ENCODE assay signal across 1 cellular context in the genomic region with DNA sequence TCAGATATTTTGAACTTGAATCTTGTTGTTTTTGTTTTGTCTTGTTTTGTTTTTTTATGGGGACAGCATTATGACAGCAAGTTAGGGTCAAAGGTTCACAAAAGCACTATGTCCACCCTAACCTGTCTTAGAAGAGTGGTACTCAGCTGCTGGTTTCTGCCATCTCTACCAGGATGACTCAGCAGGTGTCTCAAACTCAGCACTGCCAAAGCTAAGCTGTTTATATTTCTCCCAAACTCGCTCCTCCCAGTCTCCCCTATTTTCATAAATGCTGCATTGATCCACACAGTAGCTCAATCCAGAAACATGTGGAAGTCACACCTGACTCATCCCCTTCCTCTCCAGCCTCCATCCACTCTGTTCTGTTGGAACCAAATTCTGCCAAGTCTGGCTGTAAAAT.
TF ChIP-seq lines count a peak whose summit lies in the region.

No MANE protein-coding gene starts in this region.

TF ChIP-seq in A549, 52 proteins besides CTCF, POLR2A, EP300 and RAD21 (continued from another document):
- no peak for TF ChIP-seq FOSL2 (IDR thresholded peaks at IDR 0.05)
- TF ChIP-seq FOSL2 (CRISPR knock-in tag; IDR thresholded peaks at IDR 0.05): no peak
- no peak for TF ChIP-seq CBX2 (IDR thresholded peaks at IDR 0.05; ENCODE audit: borderline replicate concordance, low read depth)
- TF ChIP-seq FOSB (CRISPR knock-in tag; IDR thresholded peaks at IDR 0.05): no peak
- no peak for TF ChIP-seq BHLHE40 (IDR thresholded peaks at IDR 0.05; ENCODE audit: low read depth, low read length)
- TF ChIP-seq ZC3H11A (IDR thresholded peaks at IDR 0.05): no peak
- no peak for TF ChIP-seq FOXS1 (CRISPR knock-in tag; IDR thresholded peaks at IDR 0.05)
- TF ChIP-seq TFCP2L1 (CRISPR knock-in tag; IDR thresholded peaks at IDR 0.05): no peak
- TF ChIP-seq MAZ (IDR thresholded peaks at IDR 0.05; ENCODE audit: borderline replicate concordance, low read depth, low read length): no peak
- TF ChIP-seq SMC3 (IDR thresholded peaks at IDR 0.05): no peak
- TF ChIP-seq ESRRA (IDR thresholded peaks at IDR 0.05; ENCODE audit: borderline replicate concordance, low read length): no peak
- TF ChIP-seq JUN (IDR thresholded peaks at IDR 0.05): no peak
- TF ChIP-seq GATA3 (IDR thresholded peaks at IDR 0.05; ENCODE audit: borderline replicate concordance): no peak
